8 cellular contexts compared by ENCODE assay signal in genomic region chr11:83249972-83250593, GRCh38. TPM values are rescaled to one million over a fixed set of nuclear protein-coding genes. Genes with fewer than 3 reads are reported as not detected.
DNase-seq lines count a peak whose midpoint lies in the region; ATAC-seq and TF ChIP-seq lines count a peak whose summit lies in the region.

No MANE protein-coding gene starts in this region.

- ATAC-seq in HG03432 (IDR thresholded peaks at IDR 0.05; ENCODE audit: unreplicated experiment) = peak; percentile 86
- peak; percentile 65 to 81 for ATAC-seq in naive thymus-derived CD8-positive, alpha-beta T cell

- no peak overlapping the region for H3K27ac Mint-ChIP-seq in naive thymus-derived CD8-positive, alpha-beta T cell

- TF ChIP-seq POLR2A in erythroblast (IDR thresholded peaks at IDR 0.05; ENCODE audit: low read length) = no peak

- POLR2A ChIA-PET in naive thymus-derived CD8-positive, alpha-beta T cell (lab: Charles Lee) = interaction anchor here (0.7 to 1.6 kb wide), 7 partner anchors 32 to 382 kb away, joined by 3 to 6 read pairs (median 4); partner anchors contain the start of genes CCDC90B, DDIAS and PCF11

- H3K4me3 Mint-ChIP-seq in naive thymus-derived CD8-positive, alpha-beta T cell = no peak overlapping the region

- no peaks in the 10 kb centered on the region for H3K9me3 Mint-ChIP-seq in naive thymus-derived CD8-positive, alpha-beta T cell

- peaks cover 0 to 16% (median 6%) of the 10 kb centered on the region in 3 donors for H3K36me3 Mint-ChIP-seq in naive thymus-derived CD8-positive, alpha-beta T cell

- DNase-seq in NCI-H2081 (lab: John Stamatoyannopoulos, UW) = peak; percentile 13 to 19
- no peak for DNase-seq in NCI-H2081 treated with DMSO at 0.1 percent for 48 hours (lab: John Stamatoyannopoulos, UW)
- DNase-seq in GM19240 (ENCODE audit: insufficient read length, low spot score) = peak; percentile 16
- peak; percentile 42 for DNase-seq in RPMI8226
- peak; percentile 64 to 73 for DNase-seq in erythroblast (lab: John Stamatoyannopoulos, UW)
- DNase-seq in naive thymus-derived CD8-positive, alpha-beta T cell = peak in 5 of 10 donors; percentile 10 to 43 (median 32)
- DNase-seq in NK-92 (lab: John Stamatoyannopoulos, UW; ENCODE audit: unreplicated experiment) = no peak

- peaks cover 0 to 5% (median 2%) of the 10 kb centered on the region in 4 donors for H3K4me1 Mint-ChIP-seq in naive thymus-derived CD8-positive, alpha-beta T cell

- no peaks in the 10 kb centered on the region for H3K27me3 Mint-ChIP-seq in naive thymus-derived CD8-positive, alpha-beta T cell

RNA-seq across cellular contexts. Expression of gene CCDC90B, which starts 36.1 kb away (rescaled TPM):
- 10 to 100 TPM; 31.9 to 35.9 TPM for total RNA-seq in naive thymus-derived CD8-positive, alpha-beta T cell
- polyA plus RNA-seq in naive thymus-derived CD8-positive, alpha-beta T cell = 10 to 100 TPM; 48.5 to 54.7 (median 52.1) TPM

RNA-seq across cellular contexts. Expression of gene ANKRD42, which starts 56.6 kb away (rescaled TPM):
- 1 to 10 TPM; 8.1 to 8.3 TPM for total RNA-seq in naive thymus-derived CD8-positive, alpha-beta T cell
- 1 to 10 TPM; 3.4 to 6.5 (median 5.5) TPM for polyA plus RNA-seq in naive thymus-derived CD8-positive, alpha-beta T cell

Comparison
In these comparisons a context has a peak if more than half of its experiments do, and no peak if none do; other contexts are left out.
1. DNase-seq: peak in NCI-H2081 (2 of 2), GM19240 (single experiment), RPMI8226 (single experiment) and erythroblast (2 of 2); none in NCI-H2081 treated with DMSO at 0.1 percent for 48 hours (single experiment) and NK-92 (single experiment).